ENCODE assay signal across 9 cellular contexts in the genomic region with DNA sequence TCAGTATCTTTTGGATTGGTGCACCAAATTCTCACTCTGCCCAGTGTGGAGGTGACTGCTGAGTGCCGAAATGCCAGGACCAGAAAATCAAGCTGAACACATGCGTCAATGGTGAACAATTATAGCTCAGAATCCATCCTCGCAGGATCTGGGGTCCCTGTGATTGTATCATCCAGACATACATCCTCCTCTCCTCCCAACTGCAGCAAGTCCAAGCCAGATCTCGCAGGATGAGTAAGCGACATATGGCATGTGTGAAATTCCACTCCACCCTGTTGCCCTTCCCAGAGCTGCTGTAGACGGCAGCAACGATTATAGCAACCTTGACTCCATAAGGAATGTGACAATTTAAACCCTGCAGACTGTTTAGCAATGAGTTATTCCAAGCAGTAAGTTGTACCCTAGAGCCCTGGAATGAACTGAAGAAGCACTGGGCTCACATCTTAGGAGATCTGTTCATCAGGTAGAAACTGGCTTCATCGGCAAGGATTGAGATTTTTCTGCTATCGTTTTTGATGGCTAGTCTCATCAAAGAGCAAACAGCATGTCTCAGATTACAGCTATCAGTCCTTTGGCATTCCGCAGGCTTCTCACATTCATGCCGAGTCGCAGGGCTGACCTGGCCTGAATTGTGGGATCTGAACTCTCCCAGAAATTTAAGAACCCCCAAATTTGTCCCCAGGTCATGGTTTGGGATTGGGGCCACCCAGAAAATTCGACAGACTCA. TPM values are rescaled to one million over a fixed set of nuclear protein-coding genes. Genes with fewer than 3 reads are reported as not detected.
DNase-seq lines count a peak whose midpoint lies in the region; ATAC-seq, FAIRE-seq and TF ChIP-seq lines count a peak whose summit lies in the region.
"Had no signal": no experiment of that assay in that cellular context is flagged by ENCODE, and none has a peak within 500 bp of the region (broad histone marks: within the 10 kb centered on the region; RNA-seq: fewer than 3 reads in every experiment).

No MANE protein-coding gene starts in this region.

- H3K4me2 ChIP-seq in keratinocyte (ENCODE audit: control insufficient read depth, extremely low read depth, insufficient read depth, low read depth, low read length) = peak overlapping the region; percentile 62

- in situ Hi-C loops in brain microvascular endothelial cell (cut with HindIII; ENCODE audit: low pct_ligation_motif_present, low sequenced_read_pairs) = no loop called here

- no peaks in the 10 kb centered on the region for H4K20me1 ChIP-seq in keratinocyte (ENCODE audit: control insufficient read depth, extremely low read depth, insufficient read depth, low read length)

- no peaks in the 10 kb centered on the region for H3K4me1 Mint-ChIP-seq in effector memory CD8-positive, alpha-beta T cell (ENCODE audit: low read depth in 2 of 2)
- H3K4me1 Mint-ChIP-seq: CD4-positive, alpha-beta memory T cell had no signal

- peaks cover 4 to 13% of the 10 kb centered on the region in 2 donors for H3K9me3 Mint-ChIP-seq in effector memory CD8-positive, alpha-beta T cell

- H3K4me3 ChIP-seq in AG04449 (ENCODE audit: low read depth, low read length) = peak overlapping the region; percentile 29
- no peak overlapping the region for H3K4me3 ChIP-seq in brain microvascular endothelial cell (ENCODE audit: low read depth, low read length)
- peak overlapping the region in 1 of 3 experiments; percentile 3 for H3K4me3 ChIP-seq in keratinocyte (ENCODE audit: control insufficient read depth in 2 of 3, extremely low read depth in 1 of 3, insufficient read depth in 2 of 3, low read depth in 1 of 3, low read length in 3 of 3)

- POLR2A ChIA-PET in AG04449 (lab: Yijun Ruan, JAX) = interaction anchor here (0.6 to 1.2 kb wide), 3 partner anchors 8 to 72 kb away, joined by 4 to 6 read pairs (median 5); no protein-coding TSS in a partner anchor

- TF ChIP-seq CTCF in AG04449 (IDR thresholded peaks at IDR 0.05; ENCODE audit: insufficient read depth, low read length, missing control alignments) = no peak
- no peak for TF ChIP-seq CTCF in brain microvascular endothelial cell (IDR thresholded peaks at IDR 0.05; ENCODE audit: low read depth, low read length, missing control alignments)
- TF ChIP-seq CTCF in keratinocyte (optimal IDR thresholded peaks at IDR 0.05 in 1 of 3, IDR thresholded peaks at IDR 0.05 in 1 of 3, conservative IDR thresholded peaks at IDR 0.05 in 1 of 3; ENCODE audit: extremely low read depth in 1 of 3, insufficient read depth in 2 of 3, low read length in 3 of 3) = no peak

- no peaks in the 10 kb centered on the region for H3K9me3 ChIP-seq in keratinocyte (ENCODE audit: control insufficient read depth, low read depth, low read length)

- no peak overlapping the region for H3K27ac Mint-ChIP-seq in effector memory CD8-positive, alpha-beta T cell
- H3K27ac Mint-ChIP-seq: CD4-positive, alpha-beta memory T cell had no signal

- H3K4me3 Mint-ChIP-seq in effector memory CD8-positive, alpha-beta T cell = no peak overlapping the region
- H3K4me3 Mint-ChIP-seq: CD4-positive, alpha-beta memory T cell had no signal

- peak overlapping the region; percentile 20 for H3K9ac ChIP-seq in keratinocyte (ENCODE audit: control insufficient read depth, extremely low read depth, insufficient read depth, low read length)

- dilution Hi-C loops in keratinocyte (cut with MboI; ENCODE audit: extremely low pct_ligation_motif_present, low sequenced_read_pairs) = no loop called here

- FAIRE-seq in keratinocyte (lab: Jason Lieb, UNC) = peak; percentile 97

- no peak for ATAC-seq in GM21786 (IDR thresholded peaks at IDR 0.05; ENCODE audit: unreplicated experiment)
- ATAC-seq in effector memory CD8-positive, alpha-beta T cell (replicated peaks) = no peak

- H2AFZ ChIP-seq in keratinocyte (ENCODE audit: control insufficient read depth, low read length) = peak overlapping the region; percentile 82

- H3K9me1 ChIP-seq in keratinocyte (ENCODE audit: control insufficient read depth, extremely low read depth, insufficient read depth, low read length) = no peaks in the 10 kb centered on the region

- no peaks in the 10 kb centered on the region for H3K36me3 ChIP-seq in brain microvascular endothelial cell (replicated peaks)
- no peaks in the 10 kb centered on the region for H3K36me3 ChIP-seq in keratinocyte (ENCODE audit: control insufficient read depth in 2 of 2, extremely low read depth in 1 of 2, insufficient read depth in 2 of 2, low read length in 2 of 2)

- no peaks in the 10 kb centered on the region for H3K27me3 Mint-ChIP-seq in effector memory CD8-positive, alpha-beta T cell
- H3K27me3 Mint-ChIP-seq: CD4-positive, alpha-beta memory T cell had no signal

- no peaks in the 10 kb centered on the region for H3K36me3 Mint-ChIP-seq in effector memory CD8-positive, alpha-beta T cell (ENCODE audit: insufficient read depth)
- H3K36me3 Mint-ChIP-seq: CD4-positive, alpha-beta memory T cell had no signal

- H3K79me2 ChIP-seq in keratinocyte (ENCODE audit: control insufficient read depth, insufficient read depth, low read length) = no peaks in the 10 kb centered on the region

- CTCF ChIA-PET in AG04449 (lab: Yijun Ruan, JAX) = no interaction called here

- H3K4me1 ChIP-seq in keratinocyte (ENCODE audit: control insufficient read depth, extremely low read depth, insufficient read depth, low read length) = peaks cover 15% of the 10 kb centered on the region

- H3K27me3 ChIP-seq in brain microvascular endothelial cell (replicated peaks) (no peaks in the 10 kb centered on the region), keratinocyte (ENCODE audit: control insufficient read depth, extremely low read depth, insufficient read depth, low read length) (no peaks in the 10 kb centered on the region)

- H3K27ac ChIP-seq in brain microvascular endothelial cell (peak overlapping the region; percentile 89), keratinocyte (ENCODE audit: control insufficient read depth, insufficient read depth, low read length) (peak overlapping the region; percentile 73)

- peak; percentile 82 for DNase-seq in AG04449 (ENCODE audit: low read depth, low spot score)
- DNase-seq in HT-29 (ENCODE audit: low spot score) = peak; percentile 37
- DNase-seq in brain microvascular endothelial cell = peak; percentile 94
- DNase-seq in keratinocyte (ENCODE audit: low read depth, low spot score) = peak; percentile 68
- DNase-seq in effector memory CD8-positive, alpha-beta T cell = no peak
- no peak for DNase-seq in activated CD4-positive, alpha-beta T cell treated with anti-CD3 and anti-CD28 coated beads, Interleukin-2, amount 50 U/mL, for 4 hours
- no peak for DNase-seq in NCI-H128 (lab: John Stamatoyannopoulos, UW; ENCODE audit: unreplicated experiment)
- DNase-seq: CD4-positive, alpha-beta memory T cell had no signal

RNA-seq across cellular contexts. Expression of a gene that starts 35.5 kb away (rescaled TPM):
- 3.1 and 9.7 TPM in 2 replicates for total RNA-seq in HT-29 (2014; rRNA removed; shearing (Covaris generic))
- polyA plus RNA-seq in keratinocyte = 0.14 to 0.55 TPM (median 0.18 TPM) in 3 replicates
- 0.79 TPM for polyA plus RNA-seq in keratinocyte (2011; ENCODE audit: low read depth)
- 0.28 and 0.35 TPM in 2 replicates for polyA plus RNA-seq in keratinocyte (2011; cell fraction: cytosol; rRNA removed)
- polyA plus RNA-seq in keratinocyte (2011; cell fraction: nucleus; rRNA removed) = 0.11 and 0.85 TPM in 2 replicates
- 0.38 TPM in 1 of 2 replicates, not detected in the other for polyA plus RNA-seq in keratinocyte (2012; ENCODE audit: low replicate concordance)
- 0.58 to 0.92 TPM in 2 of 3 replicates, not detected in the other for polyA minus RNA-seq in keratinocyte
- polyA minus RNA-seq in keratinocyte (2011; cell fraction: cytosol; rRNA and poly(A)+ RNA removed) = not detected
- 1.1 TPM in 1 of 2 replicates, not detected in the other for polyA minus RNA-seq in keratinocyte (2011; cell fraction: nucleus; rRNA and poly(A)+ RNA removed)
- total RNA-seq: CD4-positive, alpha-beta memory T cell had no signal
- polyA plus RNA-seq: CD4-positive, alpha-beta memory T cell had no signal

Comparison
In these comparisons a context has a peak if more than half of its experiments do, and no peak if none do; other contexts are left out.
1. DNase-seq: peak in AG04449 (single experiment), HT-29 (single experiment), brain microvascular endothelial cell (single experiment) and keratinocyte (single experiment); none in effector memory CD8-positive, alpha-beta T cell (0 of 3), activated CD4-positive, alpha-beta T cell treated with anti-CD3 and anti-CD28 coated beads, Interleukin-2, amount 50 U/mL, for 4 hours (0 of 2) and NCI-H128 (single experiment).